Comparison of ENCODE assay signal across 13 cellular contexts in the genomic region with DNA sequence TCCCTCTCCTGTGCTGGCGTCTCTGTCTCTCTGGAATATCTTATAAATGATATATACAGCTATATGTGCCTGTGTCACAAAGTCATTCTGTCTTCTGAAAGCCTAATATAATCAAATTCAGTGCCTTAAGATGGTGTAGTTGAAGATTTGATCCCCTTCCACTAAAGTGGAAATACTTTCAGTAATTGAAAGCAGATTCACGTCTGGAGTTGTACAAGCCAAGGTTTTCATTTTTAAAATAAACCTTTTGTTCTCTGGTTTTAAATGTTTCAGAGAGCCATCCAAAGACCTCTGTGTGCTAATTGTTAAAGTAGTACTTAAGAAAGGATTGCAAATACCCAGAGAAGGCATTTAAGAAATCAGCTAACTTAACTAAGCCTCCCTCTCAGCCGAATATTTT.
DNase-seq lines count a peak whose midpoint lies in the region; ATAC-seq and TF ChIP-seq lines count a peak whose summit lies in the region.
"Had no signal": no experiment of that assay in that cellular context is flagged by ENCODE, and none has a peak within 500 bp of the region (broad histone marks: within the 10 kb centered on the region; RNA-seq: fewer than 3 reads in every experiment).

No MANE protein-coding gene starts in this region.

- no peak for ATAC-seq in activated CD8-positive, alpha-beta T cell treated with anti-CD3 and anti-CD28 coated beads for 36 hours
- no peak for ATAC-seq in activated CD8-positive, alpha-beta T cell treated with anti-CD3 and anti-CD28 coated beads, Interleukin-2, amount 10 ng/mL, durations not matched to agents 7 days and 5 days
- no peak for ATAC-seq in activated naive CD8-positive, alpha-beta T cell treated with anti-CD3 and anti-CD28 coated beads, Interleukin-2, amount 50 U/mL, for 24 hours

- H3K36me3 Mint-ChIP-seq in activated CD8-positive, alpha-beta T cell treated with anti-CD3 and anti-CD28 coated beads for 36 hours (ENCODE audit: low read depth): no peaks in the 10 kb centered on the region
- H3K36me3 Mint-ChIP-seq in activated CD8-positive, alpha-beta T cell treated with anti-CD3 and anti-CD28 coated beads, Interleukin-2, amount 10 ng/mL, durations not matched to agents 7 days and 5 days (ENCODE audit: low read depth): peaks cover 3% of the 10 kb centered on the region
- peaks cover 2% of the 10 kb centered on the region for H3K36me3 Mint-ChIP-seq in activated naive CD8-positive, alpha-beta T cell treated with anti-CD3 and anti-CD28 coated beads, Interleukin-2, amount 50 U/mL, for 24 hours (ENCODE audit: low read depth)

- H3K27me3 Mint-ChIP-seq in activated CD8-positive, alpha-beta T cell treated with anti-CD3 and anti-CD28 coated beads for 36 hours: peaks cover 55% of the 10 kb centered on the region
- peaks cover 45% of the 10 kb centered on the region for H3K27me3 Mint-ChIP-seq in activated CD8-positive, alpha-beta T cell treated with anti-CD3 and anti-CD28 coated beads, Interleukin-2, amount 10 ng/mL, durations not matched to agents 7 days and 5 days (ENCODE audit: low read depth)
- H3K27me3 Mint-ChIP-seq in activated naive CD8-positive, alpha-beta T cell treated with anti-CD3 and anti-CD28 coated beads, Interleukin-2, amount 50 U/mL, for 24 hours: peaks cover 66% of the 10 kb centered on the region

- peak overlapping the region; percentile 58 for H3K4me3 Mint-ChIP-seq in activated CD8-positive, alpha-beta T cell treated with anti-CD3 and anti-CD28 coated beads for 36 hours
- no peak overlapping the region for H3K4me3 Mint-ChIP-seq in activated CD8-positive, alpha-beta T cell treated with anti-CD3 and anti-CD28 coated beads, Interleukin-2, amount 10 ng/mL, durations not matched to agents 7 days and 5 days
- peak overlapping the region; percentile 74 for H3K4me3 Mint-ChIP-seq in activated naive CD8-positive, alpha-beta T cell treated with anti-CD3 and anti-CD28 coated beads, Interleukin-2, amount 50 U/mL, for 24 hours

- H3K27ac ChIP-seq in iPS-18a (ENCODE audit: low read length) (peak overlapping the region; percentile 2), subcutaneous abdominal adipose tissue (ENCODE audit: low read depth, low read length) (peak overlapping the region; percentile 81)
- H3K27ac ChIP-seq: C4-2B, HL-60, neutrophil, upper lobe of left lung had no signal

- POLR2A ChIA-PET in activated CD8-positive, alpha-beta T cell treated with anti-CD3 and anti-CD28 coated beads for 36 hours (lab: Charles Lee): no interaction called here
- POLR2A ChIA-PET in activated CD8-positive, alpha-beta T cell treated with anti-CD3 and anti-CD28 coated beads, Interleukin-2, amount 10 ng/mL, durations not matched to agents 7 days and 5 days (lab: Charles Lee): no interaction called here

- H3K4me1 Mint-ChIP-seq in activated CD8-positive, alpha-beta T cell treated with anti-CD3 and anti-CD28 coated beads for 36 hours (ENCODE audit: low read depth): peaks cover 13% of the 10 kb centered on the region
- peaks cover 13% of the 10 kb centered on the region for H3K4me1 Mint-ChIP-seq in activated CD8-positive, alpha-beta T cell treated with anti-CD3 and anti-CD28 coated beads, Interleukin-2, amount 10 ng/mL, durations not matched to agents 7 days and 5 days (ENCODE audit: low read depth)
- H3K4me1 Mint-ChIP-seq in activated naive CD8-positive, alpha-beta T cell treated with anti-CD3 and anti-CD28 coated beads, Interleukin-2, amount 50 U/mL, for 24 hours: peaks cover 15% of the 10 kb centered on the region

- intact Hi-C loops in activated CD8-positive, alpha-beta T cell treated with anti-CD3 and anti-CD28 coated beads for 36 hours (cut with micrococcal nuclease): no loop called here

- no peaks in the 10 kb centered on the region for H3K9me3 Mint-ChIP-seq in activated CD8-positive, alpha-beta T cell treated with anti-CD3 and anti-CD28 coated beads for 36 hours
- no peaks in the 10 kb centered on the region for H3K9me3 Mint-ChIP-seq in activated CD8-positive, alpha-beta T cell treated with anti-CD3 and anti-CD28 coated beads, Interleukin-2, amount 10 ng/mL, durations not matched to agents 7 days and 5 days (ENCODE audit: insufficient read depth)
- H3K9me3 Mint-ChIP-seq in activated naive CD8-positive, alpha-beta T cell treated with anti-CD3 and anti-CD28 coated beads, Interleukin-2, amount 50 U/mL, for 24 hours: no peaks in the 10 kb centered on the region

- H3K27me3 ChIP-seq in iPS-18a (ENCODE audit: control insufficient read depth, insufficient read depth, low read length) (peaks cover 18% of the 10 kb centered on the region), subcutaneous abdominal adipose tissue (ENCODE audit: control insufficient read depth in 5 of 5, insufficient read depth in 4 of 5, low read length in 5 of 5) (peaks cover 0 to 13% (median 0%) of the 10 kb centered on the region in 5 donors)

- no peak for TF ChIP-seq CTCF in activated CD8-positive, alpha-beta T cell treated with anti-CD3 and anti-CD28 coated beads for 36 hours (IDR thresholded peaks at IDR 0.05)

- H3K9me3 ChIP-seq in iPS-18a (ENCODE audit: control insufficient read depth, low read depth, low read length) (no peaks in the 10 kb centered on the region), subcutaneous abdominal adipose tissue (ENCODE audit: control insufficient read depth in 5 of 5, low read length in 5 of 5) (no peaks in the 10 kb centered on the region)
- H3K9me3 ChIP-seq: neutrophil, upper lobe of left lung had no signal

- in situ Hi-C loops in KBM-7 (cut with MboI; ENCODE audit: low pct_unique_long_range_greater_than_20kb, low sequenced_read_pairs): no loop called here

- H3K36me3 ChIP-seq in iPS-18a (ENCODE audit: control insufficient read depth, low read depth, low read length) (no peaks in the 10 kb centered on the region), subcutaneous abdominal adipose tissue (ENCODE audit: control insufficient read depth in 5 of 5, insufficient read depth in 5 of 5, low read length in 5 of 5) (no peaks in the 10 kb centered on the region)
- H3K36me3 ChIP-seq: neutrophil, upper lobe of left lung had no signal

- peak overlapping the region; percentile 95 for H3K4me3 ChIP-seq in iPS-18a (ENCODE audit: low read length)
- H3K4me3 ChIP-seq in subcutaneous abdominal adipose tissue (ENCODE audit: low read depth in 1 of 5, low read length in 5 of 5): peak overlapping the region; percentile 62 to 84 (median 77)

- H3K9ac ChIP-seq in iPS-18a (ENCODE audit: low read length): peak overlapping the region; percentile 73
- peak overlapping the region in 3 of 5 donors; percentile 42 to 64 (median 54) for H3K9ac ChIP-seq in subcutaneous abdominal adipose tissue (ENCODE audit: low read length in 5 of 5)

- H3K27ac Mint-ChIP-seq in activated CD8-positive, alpha-beta T cell treated with anti-CD3 and anti-CD28 coated beads for 36 hours: no peak overlapping the region
- H3K27ac Mint-ChIP-seq in activated CD8-positive, alpha-beta T cell treated with anti-CD3 and anti-CD28 coated beads, Interleukin-2, amount 10 ng/mL, durations not matched to agents 7 days and 5 days: no peak overlapping the region
- no peak overlapping the region for H3K27ac Mint-ChIP-seq in activated naive CD8-positive, alpha-beta T cell treated with anti-CD3 and anti-CD28 coated beads, Interleukin-2, amount 50 U/mL, for 24 hours

- H3K4me1 ChIP-seq in iPS-18a (ENCODE audit: control insufficient read depth, low read depth, low read length): peaks cover 44% of the 10 kb centered on the region
- peaks cover 0 to 33% (median 22%) of the 10 kb centered on the region in 5 donors for H3K4me1 ChIP-seq in subcutaneous abdominal adipose tissue (ENCODE audit: control insufficient read depth in 5 of 5, insufficient read depth in 5 of 5, low read length in 5 of 5)

- DNase-seq in activated CD8-positive, alpha-beta T cell treated with anti-CD3 and anti-CD28 coated beads for 36 hours: no peak
- DNase-seq in activated CD8-positive, alpha-beta T cell treated with anti-CD3 and anti-CD28 coated beads, Interleukin-2, amount 10 ng/mL, durations not matched to agents 7 days and 5 days: no peak
- DNase-seq in activated naive CD8-positive, alpha-beta T cell treated with anti-CD3 and anti-CD28 coated beads, Interleukin-2, amount 50 U/mL, for 24 hours: no peak
- no peak for DNase-seq in COLO668 (lab: John Stamatoyannopoulos, UW; ENCODE audit: unreplicated experiment)
- DNase-seq in NCI-H2227 (lab: John Stamatoyannopoulos, UW; ENCODE audit: unreplicated experiment): no peak
- no peak for DNase-seq in KBM-7
- DNase-seq: activated gamma-delta T cell treated with Interleukin-2 at 50 U/mL for 16 hours, upper lobe of left lung had no signal

- CTCF ChIA-PET in activated CD8-positive, alpha-beta T cell treated with anti-CD3 and anti-CD28 coated beads for 36 hours (lab: Charles Lee): interaction anchor here (0.6 kb wide), 1 partner anchor 800 kb away, joined by 3 read pairs; no protein-coding TSS in a partner anchor
- CTCF ChIA-PET in activated CD8-positive, alpha-beta T cell treated with anti-CD3 and anti-CD28 coated beads, Interleukin-2, amount 10 ng/mL, durations not matched to agents 7 days and 5 days (lab: Charles Lee): no interaction called here
